2 cellular contexts compared by ENCODE assay signal in genomic region chr19:54162884-54163283, GRCh38.
TF ChIP-seq lines count a peak whose summit lies in the region.

No MANE protein-coding gene starts in this region.

TF ChIP-seq in A549, 52 proteins besides CTCF, POLR2A, EP300 and RAD21:
- no peak for TF ChIP-seq JUNB (IDR thresholded peaks at IDR 0.05)
- TF ChIP-seq JUN (IDR thresholded peaks at IDR 0.05) = no peak
- TF ChIP-seq TFCP2L1 (CRISPR knock-in tag; IDR thresholded peaks at IDR 0.05) = no peak
- no peak for TF ChIP-seq ZC3H11A (IDR thresholded peaks at IDR 0.05)
- no peak for TF ChIP-seq ELK1 (IDR thresholded peaks at IDR 0.05; ENCODE audit: low read depth, low read length)
- no peak for TF ChIP-seq ZNF302 (CRISPR knock-in tag; IDR thresholded peaks at IDR 0.05)
- no peak for TF ChIP-seq PBX3 (IDR thresholded peaks at IDR 0.05)
- TF ChIP-seq ZSCAN20 (CRISPR knock-in tag; IDR thresholded peaks at IDR 0.05) = no peak
- no peak for TF ChIP-seq FOSB (CRISPR knock-in tag; IDR thresholded peaks at IDR 0.05)
- TF ChIP-seq ATOH8 (CRISPR knock-in tag; IDR thresholded peaks at IDR 0.05; ENCODE audit: low read depth) = no peak
- TF ChIP-seq RARB (CRISPR knock-in tag; IDR thresholded peaks at IDR 0.05) = no peak
- TF ChIP-seq NPAS2 (CRISPR knock-in tag; IDR thresholded peaks at IDR 0.05; ENCODE audit: borderline replicate concordance) = no peak
- no peak for TF ChIP-seq BHLHE40 (IDR thresholded peaks at IDR 0.05; ENCODE audit: low read depth, low read length)
- TF ChIP-seq CBX8 (IDR thresholded peaks at IDR 0.05) = no peak
- TF ChIP-seq KDM5A (IDR thresholded peaks at IDR 0.05) = no peak
- no peak for TF ChIP-seq EHMT2 (IDR thresholded peaks at IDR 0.05; ENCODE audit: low read depth)
- TF ChIP-seq MYC (IDR thresholded peaks at IDR 0.05; ENCODE audit: borderline replicate concordance, low read length) = no peak
- no peak for TF ChIP-seq TP53 (CRISPR knock-in tag; IDR thresholded peaks at IDR 0.05)

TF ChIP-seq in K562, 482 proteins besides CTCF, POLR2A, EP300 and RAD21:
- TF ChIP-seq RBBP5 (IDR thresholded peaks at IDR 0.05; ENCODE audit: borderline replicate concordance, insufficient read depth, low read length, poor library complexity, severe bottlenecking) (peak; percentile 29), REST (CRISPR knock-in tag; IDR thresholded peaks at IDR 0.05; ENCODE audit: low read depth) (no peak)
TF ChIP-seq in K562: peak in this region for 1.
